In genomic region chr1:3068400-3069361, GRCh38 we compare ENCODE assay signal across 8 cellular contexts. TPM values are rescaled to one million over a fixed set of nuclear protein-coding genes. Genes with fewer than 3 reads are reported as not detected.
DNase-seq lines count a peak whose midpoint lies in the region; ATAC-seq and TF ChIP-seq lines count a peak whose summit lies in the region.

Gene PRDM16 (plus strand): TSS chr1:3069203. CDS start chr1:3069260, 57 bp downstream.

- H3K9me3 ChIP-seq in heart left ventricle: no peaks in the 10 kb centered on the region
- no peaks in the 10 kb centered on the region for H3K9me3 ChIP-seq in psoas muscle

- peaks cover 6% of the 10 kb centered on the region for H3K27me3 Mint-ChIP-seq in activated T-helper 17 cell treated with anti-CD3 and anti-CD28 coated beads, Interleukin-2, amount 50 U/mL, for 72 hours

- H3K4me1 ChIP-seq in heart left ventricle (peaks cover 0 to 84% (median 20%) of the 10 kb centered on the region in 12 donors), psoas muscle (peaks cover 2% of the 10 kb centered on the region)

- peak within 1 kb of the TSS; percentile 70 to 98 (median 87) for H3K4me3 ChIP-seq in heart left ventricle
- peak within 1 kb of the TSS; percentile 78 for H3K4me3 ChIP-seq in psoas muscle

- intact Hi-C loops in heart left ventricle (cut with DNase I) (loop anchor here in 8 of 10 donors (1.0 to 10.0 kb wide), 6 partner anchors 104 to 354 kb away; no protein-coding TSS in a partner anchor), psoas muscle (cut with DNase I) (loop anchor here (5.0 kb wide), 2 partner anchors 214 to 354 kb away; no protein-coding TSS in a partner anchor)

- TF ChIP-seq CTCF in heart left ventricle (IDR thresholded peaks at IDR 0.05): no peak
- TF ChIP-seq CTCF in psoas muscle (IDR thresholded peaks at IDR 0.05): no peak

- H3K27ac ChIP-seq in heart left ventricle (peak within 1 kb of the TSS; percentile 78 to 99 (median 90)), psoas muscle (no peak within 1 kb of the TSS)

- peaks cover 0 to 1% (median 0%) of the 10 kb centered on the region in 9 donors for H3K36me3 ChIP-seq in heart left ventricle
- no peaks in the 10 kb centered on the region for H3K36me3 ChIP-seq in psoas muscle (ENCODE audit: insufficient read depth in 1 of 2, low read depth in 1 of 2)

- no peak for ATAC-seq in activated T-helper 17 cell treated with anti-CD3 and anti-CD28 coated beads, Interleukin-2, amount 50 U/mL, for 72 hours (replicated peaks)
- peak in 1 of 4 donors; percentile 8 for ATAC-seq in heart left ventricle
- no peak for ATAC-seq in psoas muscle
- ATAC-seq in GM21526 (IDR thresholded peaks at IDR 0.05; ENCODE audit: low FRiP score, unreplicated experiment): no peak
- no peak for ATAC-seq in HG03442 (IDR thresholded peaks at IDR 0.05; ENCODE audit: unreplicated experiment)

- H3K27me3 ChIP-seq in heart left ventricle: peaks cover 14 to 83% (median 42%) of the 10 kb centered on the region in 9 donors
- H3K27me3 ChIP-seq in psoas muscle (ENCODE audit: insufficient read depth in 3 of 3, low read length in 2 of 3): peaks cover 0 to 89% (median 25%) of the 10 kb centered on the region in 3 donors

- no peak within 1 kb of the TSS for H3K27ac Mint-ChIP-seq in activated T-helper 17 cell treated with anti-CD3 and anti-CD28 coated beads, Interleukin-2, amount 50 U/mL, for 72 hours

- DNase-seq in activated CD4-positive, alpha-beta T cell treated with anti-CD3 and anti-CD28 coated beads for 48 hours: peak; percentile 49
- DNase-seq in activated CD4-positive, alpha-beta T cell treated with anti-CD3 and anti-CD28 coated beads for 1 hour: no peak
- DNase-seq in heart left ventricle (peak; percentile 56 to 73 (median 60)), psoas muscle (peak; percentile 21 to 55), cortex of kidney (lab: John Stamatoyannopoulos, UW) (no peak)

- 1 to 2% (median 1%) methylated on average over 87 to 110 of the region's 110 CpGs for WGBS in heart left ventricle, 4 donors
- WGBS in psoas muscle, 3 donors: 0 to 1% (median 1%) methylated on average over 62 to 110 of the region's 110 CpGs

- H3K9me3 Mint-ChIP-seq in activated T-helper 17 cell treated with anti-CD3 and anti-CD28 coated beads, Interleukin-2, amount 50 U/mL, for 72 hours: no peaks in the 10 kb centered on the region

- H3K36me3 Mint-ChIP-seq in activated T-helper 17 cell treated with anti-CD3 and anti-CD28 coated beads, Interleukin-2, amount 50 U/mL, for 72 hours (ENCODE audit: low read depth): no peaks in the 10 kb centered on the region

- TF ChIP-seq POLR2A in heart left ventricle (IDR thresholded peaks at IDR 0.05): no peak

- no peaks in the 10 kb centered on the region for H3K4me1 Mint-ChIP-seq in activated T-helper 17 cell treated with anti-CD3 and anti-CD28 coated beads, Interleukin-2, amount 50 U/mL, for 72 hours

- H3K4me3 Mint-ChIP-seq in activated T-helper 17 cell treated with anti-CD3 and anti-CD28 coated beads, Interleukin-2, amount 50 U/mL, for 72 hours: peak within 1 kb of the TSS; percentile 47

RNA-seq across cellular contexts. Expression of gene PRDM16, which starts in this region (rescaled TPM):
- total RNA-seq in activated T-helper 17 cell treated with anti-CD3 and anti-CD28 coated beads, Interleukin-2, amount 50 U/mL, for 72 hours: not detected
- total RNA-seq in heart left ventricle: 10 to 100 TPM in 7 of 9 donors, 1 to 10 TPM in 2; 6.0 to 22.7 (median 14.4) TPM
- polyA plus RNA-seq in heart left ventricle: 10 to 100 TPM; 11.3 to 13.1 TPM
- total RNA-seq in psoas muscle: 1 to 10 TPM in 1 of 4 donors, under 1 TPM in 3; 0.20 to 1.2 (median 0.50) TPM
- polyA plus RNA-seq in psoas muscle: under 1 TPM; 0.04 to 0.31 (median 0.20) TPM

Comparison
In these comparisons a context has a peak if more than half of its experiments do, and no peak if none do; other contexts are left out.
1. RNA of gene PRDM16 (polyA plus RNA-seq): 11.3 to 13.1 TPM in heart left ventricle; 0.04 to 0.31 TPM in psoas muscle; every median in the first group is over 4 times any median in the second.
2. DNase-seq: peak in activated CD4-positive, alpha-beta T cell treated with anti-CD3 and anti-CD28 coated beads for 48 hours (single experiment), heart left ventricle (5 of 5) and psoas muscle (2 of 2); none in activated CD4-positive, alpha-beta T cell treated with anti-CD3 and anti-CD28 coated beads for 1 hour (single experiment) and cortex of kidney (single experiment).